In genomic region chr3:156997351-156997750, GRCh38 we compare ENCODE assay signal across 23 cellular contexts.
A peak's percentile ranks its signal among the peaks of the same experiment; 100 is the strongest.
DNase-seq lines count a peak whose midpoint lies in the region; ATAC-seq and TF ChIP-seq lines count a peak whose summit lies in the region.
"Had no signal": no experiment of that assay in that cellular context is flagged by ENCODE, and none has a peak within 500 bp of the region (broad histone marks: within the 10 kb centered on the region; RNA-seq: fewer than 3 reads in every experiment).

No MANE protein-coding gene starts in this region.

- no peaks in the 10 kb centered on the region for H3K36me3 Mint-ChIP-seq in nephron progenitor cell (ENCODE audit: low read depth)
- H3K36me3 Mint-ChIP-seq: activated naive CD4-positive, alpha-beta T cell treated with anti-CD3 and anti-CD28 coated beads, Interleukin-2, amount 50 U/mL, for 72 hours had no signal

- intact Hi-C loops in tibial artery (cut with DNase I; ENCODE audit: low total_unique reads) = no loop called here

- no peaks in the 10 kb centered on the region for H3K4me1 Mint-ChIP-seq in nephron progenitor cell
- H3K4me1 Mint-ChIP-seq: activated B cell treated with CpG ODN at 0.5 μM for 24 hours had no signal

- H3K27me3 Mint-ChIP-seq in nephron progenitor cell (ENCODE audit: low read depth, poor library complexity) = no peaks in the 10 kb centered on the region
- H3K27me3 Mint-ChIP-seq: activated B cell treated with CpG ODN at 0.5 μM for 24 hours had no signal

- no peaks in the 10 kb centered on the region for H3K27me3 ChIP-seq in tibial artery
- H3K27me3 ChIP-seq: BLaER1, suprapubic skin had no signal

- H3K4me3 ChIP-seq in choroid plexus epithelial cell (ENCODE audit: low read depth, low read length) = no peak overlapping the region
- H3K4me3 ChIP-seq in tibial artery = no peak overlapping the region
- H3K4me3 ChIP-seq: BLaER1, heart right ventricle, lung, suprapubic skin had no signal

- H3K4me1 ChIP-seq in tibial artery = no peaks in the 10 kb centered on the region
- H3K4me1 ChIP-seq: BLaER1, heart right ventricle, suprapubic skin had no signal

- no peak overlapping the region for H3K4me3 Mint-ChIP-seq in nephron progenitor cell
- H3K4me3 Mint-ChIP-seq: activated B cell treated with CpG ODN at 0.5 μM for 24 hours; activated CD8-positive, alpha-beta T cell treated with anti-CD3 and anti-CD28 coated beads, Interleukin-2, amount 10 ng/mL, durations not matched to agents 7 days and 5 days; T-helper 2 cell treated with Interferon-gamma antibody and Interleukin-4, amounts not matched to agents 5 μg/mL and 100 μg/mL, for 36 hours had no signal

- peak; percentile 28 for DNase-seq in EH (ENCODE audit: low read depth)
- peak; percentile 3 for DNase-seq in NCI-H2171 (lab: John Stamatoyannopoulos, UW)
- DNase-seq in choroid plexus epithelial cell (ENCODE audit: low read depth) = peak; percentile 39
- DNase-seq in nephron progenitor cell = no peak
- no peak for DNase-seq in SIG-M5 treated with dmso at 0.1 percent for 504 hours (lab: John Stamatoyannopoulos, UW; ENCODE audit: unreplicated experiment)
- no peak for DNase-seq in tibial artery
- DNase-seq in NCI-H1092 treated with DMSO at 0.1 percent for 48 hours (lab: John Stamatoyannopoulos, UW) = no peak
- DNase-seq: activated B cell treated with CpG ODN at 0.5 μM for 24 hours; activated CD8-positive, alpha-beta T cell treated with anti-CD3 and anti-CD28 coated beads, Interleukin-2, amount 10 ng/mL, durations not matched to agents 7 days and 5 days; heart right ventricle; IMR-90; NCI-H1930; NCI-H524; OCI-M1; posterior cingulate gyrus; small intestine; stimulated activated CD8-positive, alpha-beta memory T cell treated with anti-CD3 and anti-CD28 coated beads, Interleukin-4, amount 100 ng/mL, for 48 hours had no signal

- no peaks in the 10 kb centered on the region for H3K36me3 ChIP-seq in tibial artery
- H3K36me3 ChIP-seq: BLaER1, heart right ventricle, suprapubic skin had no signal

- H3K27ac ChIP-seq in tibial artery = no peak overlapping the region
- H3K27ac ChIP-seq: BLaER1, heart right ventricle, suprapubic skin had no signal

- H3K9me3 Mint-ChIP-seq in nephron progenitor cell = no peaks in the 10 kb centered on the region
- H3K9me3 Mint-ChIP-seq: activated B cell treated with CpG ODN at 0.5 μM for 24 hours; activated naive CD4-positive, alpha-beta T cell treated with anti-CD3 and anti-CD28 coated beads, Interleukin-2, amount 50 U/mL, for 72 hours; T-helper 2 cell treated with Interferon-gamma antibody and Interleukin-4, amounts not matched to agents 5 μg/mL and 100 μg/mL, for 36 hours had no signal

- H3K27ac Mint-ChIP-seq in nephron progenitor cell = peak overlapping the region; percentile 34
- H3K27ac Mint-ChIP-seq: activated B cell treated with CpG ODN at 0.5 μM for 24 hours; activated CD8-positive, alpha-beta T cell treated with anti-CD3 and anti-CD28 coated beads, Interleukin-2, amount 10 ng/mL, durations not matched to agents 7 days and 5 days; T-helper 2 cell treated with Interferon-gamma antibody and Interleukin-4, amounts not matched to agents 5 μg/mL and 100 μg/mL, for 36 hours had no signal

- ATAC-seq in HG03457 (IDR thresholded peaks at IDR 0.05; ENCODE audit: unreplicated experiment) = no peak
- ATAC-seq: activated CD8-positive, alpha-beta T cell treated with anti-CD3 and anti-CD28 coated beads, Interleukin-2, amount 10 ng/mL, durations not matched to agents 7 days and 5 days; activated naive CD4-positive, alpha-beta T cell treated with anti-CD3 and anti-CD28 coated beads, Interleukin-2, amount 50 U/mL, for 72 hours; heart right ventricle had no signal

- no peak for TF ChIP-seq CTCF in choroid plexus epithelial cell (conservative IDR thresholded peaks at IDR 0.05; ENCODE audit: low read depth, low read length)
- TF ChIP-seq CTCF in nephron progenitor cell (IDR thresholded peaks at IDR 0.05) = no peak
- no peak for TF ChIP-seq CTCF in tibial artery (IDR thresholded peaks at IDR 0.05)

- no peaks in the 10 kb centered on the region for H3K9me3 ChIP-seq in tibial artery
- H3K9me3 ChIP-seq: BLaER1, heart right ventricle, suprapubic skin had no signal

Comparison
In these comparisons a context has a peak if more than half of its experiments do, and no peak if none do; other contexts are left out.
1. DNase-seq: peak in EH (single experiment), NCI-H2171 (single experiment) and choroid plexus epithelial cell (single experiment); none in nephron progenitor cell (single experiment), SIG-M5 treated with dmso at 0.1 percent for 504 hours (single experiment), tibial artery (0 of 2) and NCI-H1092 treated with DMSO at 0.1 percent for 48 hours (single experiment).